In genomic region chr1:204478921-204479320, GRCh38 we compare ENCODE assay signal across 21 cellular contexts. TPM values are rescaled to one million over a fixed set of nuclear protein-coding genes. Genes with fewer than 3 reads are reported as not detected.
DNase-seq lines count a peak whose midpoint lies in the region; ATAC-seq, FAIRE-seq and TF ChIP-seq lines count a peak whose summit lies in the region.
"Had no signal": no experiment of that assay in that cellular context is flagged by ENCODE, and none has a peak within 500 bp of the region (broad histone marks: within the 10 kb centered on the region; RNA-seq: fewer than 3 reads in every experiment).

No MANE protein-coding gene starts in this region.

- H3K36me3 ChIP-seq in heart right ventricle, result peaks cover 0 to 15% (median 0%) of the 10 kb centered on the region in 9 donors
- H3K36me3 ChIP-seq in right atrium auricular region, result no peaks in the 10 kb centered on the region
- H3K36me3 ChIP-seq in endothelial cell of umbilical vein (ENCODE audit: control insufficient read depth in 2 of 2, extremely low read depth in 1 of 2, insufficient read depth in 2 of 2, low read length in 2 of 2), result peaks cover 0 to 3% of the 10 kb centered on the region in 2 experiments
- no peaks in the 10 kb centered on the region for H3K36me3 ChIP-seq in prostate gland
- H3K36me3 ChIP-seq: HAP-1, neutrophil, SJCRH30 had no signal

- no TSS peak for BruUV-seq in endothelial cell of umbilical vein (replicated peaks; lab: Mats Ljungman, UMichigan)

- no peak for DNase-seq in heart right ventricle
- no peak for DNase-seq in right atrium auricular region (ENCODE audit: low spot score)
- DNase-seq in endothelial cell of umbilical vein (ENCODE audit: low read depth, low spot score), result peak; percentile 50
- no peak for DNase-seq in prostate gland (ENCODE audit: low spot score)
- DNase-seq in type B pancreatic cell (ENCODE audit: extremely low spot score, unreplicated experiment), result no peak
- no peak for DNase-seq in NCI-H748 (lab: John Stamatoyannopoulos, UW; ENCODE audit: unreplicated experiment)
- DNase-seq: activated CD4-positive, alpha-beta memory T cell treated with anti-CD3 and anti-CD28 coated beads, Interleukin-2, amount 10 ng/mL, durations not matched to agents 7 days and 5 days; activated effector memory CD4-positive, alpha-beta T cell treated with Interleukin-2 at 50 U/mL for 16 hours; CD8-positive, alpha-beta T cell; NCI-H1417 treated with DMSO at 0.1 percent for 48 hours; NCI-H345; stimulated activated naive CD4-positive, alpha-beta T cell treated with Interleukin-2 at 50 U/mL for 16 hours had no signal

- peak overlapping the region; percentile 46 for H3K4me3 Mint-ChIP-seq in type B pancreatic cell
- H3K4me3 Mint-ChIP-seq: activated CD4-positive, alpha-beta memory T cell treated with anti-CD3 and anti-CD28 coated beads, Interleukin-2, amount 10 ng/mL, durations not matched to agents 7 days and 5 days; CD8-positive, alpha-beta T cell; dendritic cell treated with granulocyte-macrophage colony-stimulating factor and Interleukin-4, amounts not matched to agents 40 ng/mL and 50 ng/mL, for 4 days had no signal

- TF ChIP-seq CTCF in heart right ventricle (IDR thresholded peaks at IDR 0.05) (no peak), right atrium auricular region (IDR thresholded peaks at IDR 0.05) (no peak), endothelial cell of umbilical vein (IDR thresholded peaks at IDR 0.05; ENCODE audit: extremely low read depth in 1 of 2, insufficient read depth in 1 of 2, low read depth in 1 of 2, low read length in 2 of 2) (no peak), prostate gland (IDR thresholded peaks at IDR 0.05) (no peak), type B pancreatic cell (conservative IDR thresholded peaks at IDR 0.05) (no peak)

- no peaks in the 10 kb centered on the region for H3K27me3 Mint-ChIP-seq in type B pancreatic cell
- H3K27me3 Mint-ChIP-seq: activated CD4-positive, alpha-beta memory T cell treated with anti-CD3 and anti-CD28 coated beads, Interleukin-2, amount 10 ng/mL, durations not matched to agents 7 days and 5 days had no signal

- FAIRE-seq in endothelial cell of umbilical vein (lab: Jason Lieb, UNC), result peak; percentile 70
- FAIRE-seq: astrocyte, GM12891 had no signal

- no peaks in the 10 kb centered on the region for H4K20me1 ChIP-seq in endothelial cell of umbilical vein (replicated peaks; ENCODE audit: control insufficient read depth, extremely low read depth, insufficient read depth, low read length)

- H3K4me1 ChIP-seq in heart right ventricle (peaks cover 27 to 100% (median 92%) of the 10 kb centered on the region in 9 donors), right atrium auricular region (peaks cover 0 to 84% of the 10 kb centered on the region in 2 donors), endothelial cell of umbilical vein (ENCODE audit: control insufficient read depth, extremely low read depth, insufficient read depth, low read length) (peaks cover 34% of the 10 kb centered on the region), prostate gland (replicated peaks) (peaks cover 10% of the 10 kb centered on the region)

- no peak overlapping the region for H3K27ac Mint-ChIP-seq in type B pancreatic cell
- H3K27ac Mint-ChIP-seq: activated CD4-positive, alpha-beta memory T cell treated with anti-CD3 and anti-CD28 coated beads, Interleukin-2, amount 10 ng/mL, durations not matched to agents 7 days and 5 days; dendritic cell treated with granulocyte-macrophage colony-stimulating factor and Interleukin-4, amounts not matched to agents 40 ng/mL and 50 ng/mL, for 4 days had no signal

- POLR2A ChIA-PET in endothelial cell of umbilical vein (lab: Charles Lee), result no interaction called here

- H3K36me3 Mint-ChIP-seq in type B pancreatic cell, result peaks cover 17% of the 10 kb centered on the region

- ATAC-seq in heart right ventricle (no peak), HG03565 (IDR thresholded peaks at IDR 0.05; ENCODE audit: unreplicated experiment) (no peak), HG02642 (IDR thresholded peaks at IDR 0.05; ENCODE audit: poor library complexity, unreplicated experiment) (no peak)
- ATAC-seq: CD8-positive, alpha-beta T cell had no signal

- intact Hi-C loops in heart right ventricle (cut with DNase I) (no loop called here), endothelial cell of umbilical vein (cut with micrococcal nuclease) (loop anchor here (1.0 kb wide), 1 partner anchor 15 kb away; the partner anchor contains the start of gene PIK3C2B), prostate gland (cut with DNase I) (no loop called here)

- no peaks in the 10 kb centered on the region for H3K9me3 Mint-ChIP-seq in type B pancreatic cell
- H3K9me3 Mint-ChIP-seq: activated CD4-positive, alpha-beta memory T cell treated with anti-CD3 and anti-CD28 coated beads, Interleukin-2, amount 10 ng/mL, durations not matched to agents 7 days and 5 days; CD8-positive, alpha-beta T cell; dendritic cell treated with granulocyte-macrophage colony-stimulating factor and Interleukin-4, amounts not matched to agents 40 ng/mL and 50 ng/mL, for 4 days had no signal

- dilution Hi-C loops in endothelial cell of umbilical vein (cut with MboI; ENCODE audit: extremely low pct_ligation_motif_present, low sequenced_read_pairs), result no loop called here

- H3K4me3 ChIP-seq in heart right ventricle (no peak overlapping the region), right atrium auricular region (no peak overlapping the region), endothelial cell of umbilical vein (replicated peaks in 1 of 3; ENCODE audit: insufficient read depth in 1 of 3, low read depth in 1 of 3, low read length in 3 of 3) (no peak overlapping the region), prostate gland (no peak overlapping the region)
- H3K4me3 ChIP-seq: HAP-1, K562, SJCRH30 had no signal

- H2AFZ ChIP-seq in endothelial cell of umbilical vein (ENCODE audit: low read depth, low read length), result no peak overlapping the region

- no peaks in the 10 kb centered on the region for H3K9me3 ChIP-seq in heart right ventricle
- no peaks in the 10 kb centered on the region for H3K9me3 ChIP-seq in right atrium auricular region
- no peaks in the 10 kb centered on the region for H3K9me3 ChIP-seq in endothelial cell of umbilical vein (replicated peaks; ENCODE audit: control insufficient read depth, insufficient read depth, low read length)
- no peaks in the 10 kb centered on the region for H3K9me3 ChIP-seq in prostate gland
- H3K9me3 ChIP-seq: HAP-1, neutrophil, SJCRH30 had no signal

- 53 to 54% methylated on average over 2 of the region's 2 CpGs for WGBS in heart right ventricle, 2 donors
- 51% methylated on average over 2 of the region's 2 CpGs for WGBS in prostate gland

- no peak for TF ChIP-seq POLR2A in endothelial cell of umbilical vein (IDR thresholded peaks at IDR 0.05; ENCODE audit: low read depth, low read length)
- no peak for TF ChIP-seq POLR2A in prostate gland (IDR thresholded peaks at IDR 0.05)

- peaks cover 73% of the 10 kb centered on the region for H3K4me1 Mint-ChIP-seq in type B pancreatic cell (ENCODE audit: unreplicated experiment)

- H3K9ac ChIP-seq in endothelial cell of umbilical vein (replicated peaks; ENCODE audit: extremely low read depth, insufficient read depth, low read length), result no peak overlapping the region

- H3K27ac ChIP-seq in heart right ventricle, result peak overlapping the region in 7 of 10 donors; percentile 19 to 81 (median 49)
- H3K27ac ChIP-seq in right atrium auricular region, result no peak overlapping the region
- no peak overlapping the region for H3K27ac ChIP-seq in endothelial cell of umbilical vein (ENCODE audit: insufficient read depth, low read depth, low read length)
- peak overlapping the region; percentile 48 to 50 for H3K27ac ChIP-seq in prostate gland
- H3K27ac ChIP-seq: neutrophil, SJCRH30 had no signal

- no peaks in the 10 kb centered on the region for H3K79me2 ChIP-seq in endothelial cell of umbilical vein (ENCODE audit: control insufficient read depth, insufficient read depth, low read length)

- CTCF ChIA-PET in endothelial cell of umbilical vein (lab: Charles Lee), result interaction anchor here (1.1 to 9.5 kb wide), 12 partner anchors 9 to 80 kb away, joined by 3 to 129 read pairs (median 6); partner anchors contain the start of genes MDM4 and PIK3C2B

- H3K9me1 ChIP-seq in endothelial cell of umbilical vein (replicated peaks; ENCODE audit: control insufficient read depth, extremely low read depth, insufficient read depth, low read length), result no peaks in the 10 kb centered on the region

- H3K27me3 ChIP-seq in heart right ventricle (no peaks in the 10 kb centered on the region), right atrium auricular region (no peaks in the 10 kb centered on the region), endothelial cell of umbilical vein (ENCODE audit: control insufficient read depth in 2 of 2, insufficient read depth in 2 of 2, low read length in 2 of 2) (no peaks in the 10 kb centered on the region), prostate gland (replicated peaks; ENCODE audit: insufficient read depth) (no peaks in the 10 kb centered on the region)
- H3K27me3 ChIP-seq: neutrophil, SJCRH30 had no signal

- H3K4me2 ChIP-seq in endothelial cell of umbilical vein (ENCODE audit: insufficient read depth, low read length), result no peak overlapping the region

RNA-seq across cellular contexts. Expression of gene PIK3C2B, which starts 15.7 kb away (rescaled TPM):
- total RNA-seq in heart right ventricle (10 to 100 TPM; 16.4 to 31.9 (median 23.0) TPM), right atrium auricular region (10 to 100 TPM; 13.1 to 19.4 TPM), endothelial cell of umbilical vein (41.8 and 49.0 TPM in 2 replicates), prostate gland (10 to 100 TPM; 20.9 to 24.1 TPM), type B pancreatic cell (ENCODE audit: low replicate concordance) (55.1 and 77.5 TPM in 2 replicates)
- polyA plus RNA-seq in heart right ventricle (10 to 100 TPM in 1 of 2 donors, 1 to 10 TPM in 1; 4.4 to 16.6 TPM), endothelial cell of umbilical vein (33.7 and 36.3 TPM in 2 replicates)
- polyA plus RNA-seq in endothelial cell of umbilical vein (2011; cell fraction: cytosol; rRNA removed), result 19.6 and 22.7 TPM in 2 replicates
- 66.4 and 67.8 TPM in 2 replicates for polyA plus RNA-seq in endothelial cell of umbilical vein (2011; cell fraction: nucleus; rRNA removed)
- polyA plus RNA-seq in endothelial cell of umbilical vein (2012), result 4.7 and 8.1 TPM in 2 replicates
- polyA minus RNA-seq in endothelial cell of umbilical vein, result 87.9 and 88.7 TPM in 2 replicates
- 55.5 TPM for polyA minus RNA-seq in endothelial cell of umbilical vein (2011; cell fraction: cytosol; rRNA and poly(A)+ RNA removed)
- 89.1 and 98.8 TPM in 2 replicates for polyA minus RNA-seq in endothelial cell of umbilical vein (2011; cell fraction: nucleus; rRNA and poly(A)+ RNA removed)

RNA-seq across cellular contexts. Expression of gene MDM4, which starts 37.3 kb away (rescaled TPM):
- total RNA-seq in heart right ventricle (10 to 100 TPM; 30.7 to 43.7 (median 40.5) TPM), right atrium auricular region (10 to 100 TPM; 18.1 to 18.3 TPM), endothelial cell of umbilical vein (49.6 and 67.0 TPM in 2 replicates), prostate gland (10 to 100 TPM; 38.0 to 66.9 TPM), type B pancreatic cell (ENCODE audit: low replicate concordance) (70.0 and 101 TPM in 2 replicates)
- polyA plus RNA-seq in heart right ventricle (10 to 100 TPM in 1 of 2 donors, 1 to 10 TPM in 1; 3.7 to 17.6 TPM), endothelial cell of umbilical vein (10.4 and 11.7 TPM in 2 replicates)
- 3.3 and 5.0 TPM in 2 replicates for polyA plus RNA-seq in endothelial cell of umbilical vein (2011; cell fraction: cytosol; rRNA removed)
- polyA plus RNA-seq in endothelial cell of umbilical vein (2011; cell fraction: nucleus; rRNA removed), result 69.0 and 78.9 TPM in 2 replicates
- 6.3 and 8.8 TPM in 2 replicates for polyA plus RNA-seq in endothelial cell of umbilical vein (2012)
- polyA minus RNA-seq in endothelial cell of umbilical vein, result 76.0 and 107 TPM in 2 replicates
- polyA minus RNA-seq in endothelial cell of umbilical vein (2011; cell fraction: cytosol; rRNA and poly(A)+ RNA removed), result 10.9 TPM
- polyA minus RNA-seq in endothelial cell of umbilical vein (2011; cell fraction: nucleus; rRNA and poly(A)+ RNA removed), result 155 and 217 TPM in 2 replicates

Comparison
In these comparisons a context has a peak if more than half of its experiments do, and no peak if none do; other contexts are left out.
1. H3K27ac ChIP-seq: peak in heart right ventricle (7 of 10) and prostate gland (2 of 2); none in right atrium auricular region (0 of 2) and endothelial cell of umbilical vein (single experiment).